ENCODE assay signal across 20 cellular contexts in the genomic region with DNA sequence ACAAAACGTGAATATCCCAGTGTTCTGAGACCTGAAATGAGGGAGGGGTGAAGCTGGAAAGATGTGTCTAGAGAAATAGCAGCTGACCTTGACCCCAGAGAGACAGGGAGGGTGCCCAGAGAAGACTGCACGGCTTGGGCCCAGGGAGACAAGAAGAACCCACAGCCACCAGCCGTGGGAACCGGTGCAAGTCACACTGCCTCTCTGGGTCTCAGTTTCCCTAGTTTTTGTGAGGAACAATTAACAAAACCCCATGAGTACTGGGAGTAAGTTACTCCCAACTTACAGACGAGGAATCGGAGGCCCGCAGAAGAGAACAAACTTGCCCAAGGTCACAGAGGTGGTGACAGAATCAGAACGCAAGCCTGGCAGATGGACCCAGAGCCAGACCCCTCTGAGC. TPM values are rescaled to one million over a fixed set of nuclear protein-coding genes. Genes with fewer than 3 reads are reported as not detected.
A peak's percentile ranks its signal among the peaks of the same experiment; 100 is the strongest.
DNase-seq lines count a peak whose midpoint lies in the region; ATAC-seq and TF ChIP-seq lines count a peak whose summit lies in the region.
"Had no signal": no experiment of that assay in that cellular context is flagged by ENCODE, and none has a peak within 500 bp of the region (broad histone marks: within the 10 kb centered on the region; RNA-seq: fewer than 3 reads in every experiment).

No MANE protein-coding gene starts in this region.

- no peaks in the 10 kb centered on the region for H3K79me1 ChIP-seq in H9 (ENCODE audit: insufficient read depth, low read depth, low read length, poor library complexity, severe bottlenecking)

- H3K9me3 Mint-ChIP-seq in H9: peaks cover 0 to 2% of the 10 kb centered on the region in 2 experiments; a peak in 2 of 5 replicates
- H3K9me3 Mint-ChIP-seq: CD4-positive, alpha-beta T cell had no signal

- no peak overlapping the region for H2AK5ac ChIP-seq in H9 (ENCODE audit: insufficient read length, low read length)

- H4K5ac ChIP-seq in H9 (ENCODE audit: insufficient read length, low read depth, low read length): no peak overlapping the region

- H3K4me3 Mint-ChIP-seq in H9: no peak overlapping the region
- H3K4me3 Mint-ChIP-seq: CD4-positive, alpha-beta T cell had no signal

- no peak for TF ChIP-seq EP300 in sigmoid colon (IDR thresholded peaks at IDR 0.05)

- no peak overlapping the region for H3K56ac ChIP-seq in H9 (ENCODE audit: insufficient read length, low read depth, low read length)

- TF ChIP-seq CTCF in H9 (conservative IDR thresholded peaks at IDR 0.05) (no peak), esophagus squamous epithelium (IDR thresholded peaks at IDR 0.05) (no peak), sigmoid colon (IDR thresholded peaks at IDR 0.05) (no peak)

- H3K4me2 ChIP-seq in BLaER1 treated with 17β-estradiol and CSF1 and Interleukin-3, amounts not matched to agents 10 nM and 100 nM: peak overlapping the region in 10 of 11 experiments; percentile 40 to 97 (median 76); a peak in 14 of 22 replicates
- no peak overlapping the region for H3K4me2 ChIP-seq in H9 (ENCODE audit: insufficient read depth, insufficient read length, low read length)

- TF ChIP-seq POLR2A in esophagus squamous epithelium (IDR thresholded peaks at IDR 0.05): no peak
- no peak for TF ChIP-seq POLR2A in sigmoid colon (IDR thresholded peaks at IDR 0.05)

- no peak overlapping the region for H2BK5ac ChIP-seq in H9 (ENCODE audit: insufficient read length, low read length)

- no peak overlapping the region for H3K4ac ChIP-seq in H9 (ENCODE audit: low read depth, low read length)

- H3K4me1 ChIP-seq in BLaER1 treated with 17β-estradiol and CSF1 and Interleukin-3, amounts not matched to agents 10 nM and 100 nM: peaks cover 26 to 71% (median 43%) of the 10 kb centered on the region in 10 experiments
- H3K4me1 ChIP-seq in H9 (ENCODE audit: insufficient read depth, low read length): peaks cover under 1% of the 10 kb centered on the region; the same call in 1 of the 2 replicates
- H3K4me1 ChIP-seq in esophagus squamous epithelium: peaks cover 40 to 80% (median 70%) of the 10 kb centered on the region in 3 donors
- H3K4me1 ChIP-seq in sigmoid colon: peaks cover 0 to 37% (median 31%) of the 10 kb centered on the region in 4 donors

- DNase-seq in H9 (no peak), esophagus squamous epithelium (lab: John Stamatoyannopoulos, UW) (no peak), sigmoid colon (peak; percentile 58), NCI-H1930 (lab: John Stamatoyannopoulos, UW) (no peak), HUDEP-2 (lab: John Stamatoyannopoulos, UW; ENCODE audit: unreplicated experiment in 76 of 76) (no peak), RKO (ENCODE audit: low spot score) (no peak)
- DNase-seq: ACHN; AML-193; CD4-positive, alpha-beta T cell; DMS79; NCI-H1436 treated with DMSO at 0.1 percent for 48 hours; NCI-H2081 treated with DMSO at 0.1 percent for 48 hours; NCI-H510A treated with DMSO at 0.1 percent for 48 hours; Right ventricle myocardium superior had no signal

- no peak overlapping the region for H2BK12ac ChIP-seq in H9 (ENCODE audit: insufficient read length, low read depth, low read length)

- H2BK15ac ChIP-seq in H9 (ENCODE audit: low read depth, low read length): no peak overlapping the region

- H3K23me2 ChIP-seq in H9 (ENCODE audit: insufficient read length, low read depth, low read length, poor library complexity, severe bottlenecking): no peaks in the 10 kb centered on the region

- H3K27ac Mint-ChIP-seq in H9: peak overlapping the region in 2 of 3 experiments; percentile 10 to 40; a peak in 2 of 7 replicates
- H3K27ac Mint-ChIP-seq: CD4-positive, alpha-beta T cell had no signal

- no peak overlapping the region for H4K91ac ChIP-seq in H9 (ENCODE audit: insufficient read length, low read depth, low read length)

- H2BK20ac ChIP-seq in H9 (ENCODE audit: low read depth, low read length, poor library complexity, severe bottlenecking): no peak overlapping the region

- peaks cover 0 to 7% (median 1%) of the 10 kb centered on the region in 11 experiments; a peak in 8 of 22 replicates for H3K9me3 ChIP-seq in BLaER1 treated with 17β-estradiol and CSF1 and Interleukin-3, amounts not matched to agents 10 nM and 100 nM (replicated peaks in 1 of 11)
- H3K9me3 ChIP-seq in H9 (ENCODE audit: control insufficient read depth, low read depth, low read length) (no peaks in the 10 kb centered on the region), esophagus squamous epithelium (peaks cover 0 to 5% (median 0%) of the 10 kb centered on the region in 3 donors), sigmoid colon (no peaks in the 10 kb centered on the region)

- H3T11ph ChIP-seq in H9 (ENCODE audit: low read length): no peak overlapping the region

- no peak overlapping the region for H3K4me3 ChIP-seq in BLaER1 treated with 17β-estradiol and CSF1 and Interleukin-3, amounts not matched to agents 10 nM and 100 nM
- H3K4me3 ChIP-seq in esophagus squamous epithelium (no peak overlapping the region), sigmoid colon (no peak overlapping the region)
- H3K4me3 ChIP-seq: K562, SK-N-MC had no signal

- H3K18ac ChIP-seq in H9 (ENCODE audit: insufficient read length, low read depth, low read length): no peak overlapping the region

- H3K36me3 Mint-ChIP-seq in H9 (ENCODE audit: insufficient read depth in 1 of 3, low read depth in 3 of 3): peaks cover 63 to 73% (median 63%) of the 10 kb centered on the region in 3 experiments

- H3K27me3 ChIP-seq in BLaER1 treated with 17β-estradiol and CSF1 and Interleukin-3, amounts not matched to agents 10 nM and 100 nM: no peaks in the 10 kb centered on the region
- H3K27me3 ChIP-seq in H9 (ENCODE audit: insufficient read depth, low read length) (no peaks in the 10 kb centered on the region), esophagus squamous epithelium (no peaks in the 10 kb centered on the region), sigmoid colon (no peaks in the 10 kb centered on the region)

- intact Hi-C loops in esophagus squamous epithelium (cut with DNase I) (no loop called here), sigmoid colon (cut with DNase I) (no loop called here)

- H2BK120ac ChIP-seq in H9 (ENCODE audit: low read depth, low read length, poor library complexity, severe bottlenecking): no peak overlapping the region

- no peak overlapping the region for H3K27ac ChIP-seq in BLaER1 treated with 17β-estradiol and CSF1 and Interleukin-3, amounts not matched to agents 10 nM and 100 nM
- no peak overlapping the region for H3K27ac ChIP-seq in H9 (ENCODE audit: insufficient read length, low read depth, low read length)
- H3K27ac ChIP-seq in esophagus squamous epithelium: peak overlapping the region; percentile 68 to 100 (median 84)
- no peak overlapping the region for H3K27ac ChIP-seq in sigmoid colon
- H3K27ac ChIP-seq: HL-60, SK-N-MC had no signal

- H3K27me3 Mint-ChIP-seq in H9 (ENCODE audit: low read depth): no peaks in the 10 kb centered on the region
- H3K27me3 Mint-ChIP-seq: CD4-positive, alpha-beta T cell had no signal

- no peak overlapping the region for H4K8ac ChIP-seq in H9 (replicated peaks; ENCODE audit: insufficient read length, low read depth, low read length)

- peaks cover 13 to 27% of the 10 kb centered on the region in 2 experiments for H3K4me1 Mint-ChIP-seq in H9

- H3K23ac ChIP-seq in H9 (ENCODE audit: insufficient read length, low read depth, low read length): no peak overlapping the region

- no peak overlapping the region for H3K14ac ChIP-seq in H9 (ENCODE audit: insufficient read depth, low read length)

- H3K79me2 ChIP-seq in H9 (ENCODE audit: insufficient read depth, low read length): peaks cover 6% of the 10 kb centered on the region; the same call in 1 of the 2 replicates

- peaks cover 0 to 52% (median 0%) of the 10 kb centered on the region in 11 experiments; a peak in 8 of 22 replicates for H4K20me1 ChIP-seq in BLaER1 treated with 17β-estradiol and CSF1 and Interleukin-3, amounts not matched to agents 10 nM and 100 nM
- H4K20me1 ChIP-seq in H9 (ENCODE audit: control insufficient read depth, insufficient read depth, insufficient read length): no peaks in the 10 kb centered on the region

- no peak for ATAC-seq in HG02678 (IDR thresholded peaks at IDR 0.05; ENCODE audit: unreplicated experiment)
- ATAC-seq: HCT116, K562 had no signal

- WGBS in H9 (ENCODE audit: extremely low coverage, insufficient read length, low lambda C conversion rate): no CpG with 5 or more reads among the region's 8 CpGs
- WGBS in esophagus squamous epithelium, 2 donors: 85 to 91% methylated on average over 7 to 8 of the region's 8 CpGs
- WGBS in sigmoid colon, 2 donors: 85 to 92% methylated on average over 8 of the region's 8 CpGs

- no peak overlapping the region for H3K9ac ChIP-seq in BLaER1 treated with 17β-estradiol and CSF1 and Interleukin-3, amounts not matched to agents 10 nM and 100 nM
- H3K9ac ChIP-seq in H9 (ENCODE audit: extremely low read depth, insufficient read length, low read length): no peak overlapping the region

- peaks cover 32 to 62% (median 49%) of the 10 kb centered on the region in 11 experiments for H3K36me3 ChIP-seq in BLaER1 treated with 17β-estradiol and CSF1 and Interleukin-3, amounts not matched to agents 10 nM and 100 nM
- H3K36me3 ChIP-seq in esophagus squamous epithelium (peaks cover 37 to 74% (median 42%) of the 10 kb centered on the region in 3 donors), sigmoid colon (peaks cover 24 to 38% (median 30%) of the 10 kb centered on the region in 4 donors)

- H2AFZ ChIP-seq in H9 (ENCODE audit: low read length): no peak overlapping the region

RNA-seq across cellular contexts. Expression of a gene that starts 19.2 kb away (rescaled TPM):
- total RNA-seq in H9 (2021): 130 and 140 TPM in 2 replicates
- 100 to 1,000 TPM in 3 of 4 donors, 10 to 100 TPM in 1; 94.6 to 212 (median 124) TPM for total RNA-seq in esophagus squamous epithelium
- total RNA-seq in sigmoid colon: 10 to 100 TPM; 26.4 to 51.2 (median 37.8) TPM
- polyA plus RNA-seq in sigmoid colon: 100 to 1,000 TPM in 1 of 3 donors, 10 to 100 TPM in 2; 43.8 to 133 (median 68.4) TPM

RNA-seq across cellular contexts. Expression of a gene that starts 30.2 kb away (rescaled TPM):
- 202 and 205 TPM in 2 replicates for total RNA-seq in H9 (2021)
- 10 to 100 TPM; 49.0 to 98.8 (median 81.3) TPM for total RNA-seq in esophagus squamous epithelium
- 10 to 100 TPM; 51.4 to 61.1 (median 56.5) TPM for total RNA-seq in sigmoid colon
- polyA plus RNA-seq in sigmoid colon: 10 to 100 TPM; 30.5 to 91.3 (median 39.6) TPM

RNA-seq across cellular contexts. Expression of a gene that starts 32.6 kb away (rescaled TPM):
- total RNA-seq in H9 (2021) (0.15 and 0.22 TPM in 2 replicates), esophagus squamous epithelium (not detected), sigmoid colon (under 1 TPM in 1 of 4 donors, not detected in 3; 0.36 TPM)
- under 1 TPM in 1 of 3 donors, not detected in 2; 0.07 TPM for polyA plus RNA-seq in sigmoid colon
- total RNA-seq: CD4-positive, alpha-beta T cell; K562 had no signal
- polyA plus RNA-seq: K562 had no signal

Comparison
In these comparisons a context has a peak if more than half of its experiments do, and no peak if none do; other contexts are left out.
1. H3K27ac ChIP-seq: peak in esophagus squamous epithelium (4 of 4); none in BLaER1 treated with 17β-estradiol and CSF1 and Interleukin-3, amounts not matched to agents 10 nM and 100 nM (0 of 11), H9 (single experiment) and sigmoid colon (0 of 4).